ENCODE assay signal across 31 cellular contexts in genomic region chr21:18356801-18357200, GRCh38. TPM values are rescaled to one million over a fixed set of nuclear protein-coding genes. Genes with fewer than 3 reads are reported as not detected.
"Had no signal": no experiment of that assay in that cellular context is flagged by ENCODE, and none has a peak within 500 bp of the region (broad histone marks: within the 10 kb centered on the region; RNA-seq: fewer than 3 reads in every experiment).

No MANE protein-coding gene starts in this region.

- H3K27me3 ChIP-seq: colonic mucosa, esophagus squamous epithelium, gastrocnemius medialis, heart right ventricle, left lung had no signal

- DNase-seq: colonic mucosa; cortex of kidney; effector CD8-positive, alpha-beta T cell; effector memory CD8-positive, alpha-beta T cell; endodermal cell; erythroblast; esophagus squamous epithelium; foreskin fibroblast; foreskin melanocyte; gastrocnemius medialis; glutamatergic neuron; head of caudate nucleus; heart right ventricle; hypothalamus; immature natural killer cell; islet precursor cell; left cardiac atrium; left lung; left ventricle myocardium superior; lower lobe of right lung; mesenchymal stem cell; mucosa of descending colon; naive B cell; naive thymus-derived CD8-positive, alpha-beta T cell had no signal

- H3K9me3 ChIP-seq: colonic mucosa, esophagus squamous epithelium, gastrocnemius medialis, left lung, lower lobe of right lung, mucosa of descending colon had no signal

- H3K4me3 ChIP-seq: colonic mucosa, esophagus squamous epithelium, gastrocnemius medialis, heart right ventricle, left lung, lower lobe of right lung, mucosa of descending colon had no signal

- H3K27ac ChIP-seq: colonic mucosa, epithelial cell of prostate, esophagus squamous epithelium, gastrocnemius medialis, heart right ventricle, left lung, lower lobe of right lung had no signal

- H3K36me3 ChIP-seq: colonic mucosa, esophagus squamous epithelium, gastrocnemius medialis, heart right ventricle, left lung, lower lobe of right lung had no signal

- H3K4me1 ChIP-seq: colonic mucosa, esophagus squamous epithelium, gastrocnemius medialis, heart right ventricle, left lung, lower lobe of right lung had no signal

RNA-seq across cellular contexts. Expression of gene TMPRSS15, which starts 46.8 kb away (rescaled TPM):
- total RNA-seq: colonic mucosa; dermis microvascular lymphatic vessel endothelial cell; esophagus mucosa; esophagus squamous epithelium; gastrocnemius medialis; glomerular endothelial cell; kidney epithelial cell; left cardiac atrium; left lung; left ventricle myocardium superior; lower leg skin; lower lobe of right lung; lung microvascular endothelial cell; mucosa of descending colon; naive thymus-derived CD8-positive, alpha-beta T cell had no signal
- polyA plus RNA-seq: heart right ventricle; immature natural killer cell; naive thymus-derived CD8-positive, alpha-beta T cell had no signal
